ENCODE assay signal across 24 cellular contexts in the genomic region with DNA sequence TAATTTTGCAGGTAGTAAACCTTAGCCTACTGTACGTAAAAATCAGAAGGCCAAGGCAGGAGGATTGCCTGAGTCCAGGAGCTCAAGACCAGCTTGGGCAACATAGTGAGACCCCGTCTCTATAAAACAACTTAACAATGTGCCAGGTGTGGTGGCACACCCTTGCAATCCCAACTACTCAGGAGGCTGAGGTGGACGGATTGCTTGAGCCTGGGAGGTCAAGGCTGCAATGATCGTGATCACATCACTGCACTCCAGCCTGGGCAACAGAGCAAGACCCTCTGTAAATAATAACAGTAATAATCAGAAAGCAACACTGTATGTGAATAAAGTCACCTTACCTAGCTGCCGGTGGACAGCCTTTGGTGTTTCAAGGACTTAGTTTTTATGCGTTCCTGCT. TPM values are rescaled to one million over a fixed set of nuclear protein-coding genes. Genes with fewer than 3 reads are reported as not detected.
DNase-seq lines count a peak whose midpoint lies in the region; ATAC-seq and TF ChIP-seq lines count a peak whose summit lies in the region.
"Had no signal": no experiment of that assay in that cellular context is flagged by ENCODE, and none has a peak within 500 bp of the region (broad histone marks: within the 10 kb centered on the region; RNA-seq: fewer than 3 reads in every experiment).

No MANE protein-coding gene starts in this region.

- H3K27ac ChIP-seq in right atrium auricular region (no peak overlapping the region), GM23248 (peak overlapping the region; percentile 86)
- H3K27ac ChIP-seq: A549; BLaER1 treated with 17β-estradiol and CSF1 and Interleukin-3, amounts not matched to agents 10 nM and 100 nM had no signal

- CTCF ChIA-PET in WTC11 (lab: Charles Lee): interaction anchor here (2.3 kb wide), 1 partner anchor 22 kb away, joined by 8 read pairs; no protein-coding TSS in a partner anchor

- H3K4me3 ChIP-seq in right atrium auricular region (no peak overlapping the region), GM23248 (no peak overlapping the region)
- H3K4me3 ChIP-seq: A549; BLaER1 treated with 17β-estradiol and CSF1 and Interleukin-3, amounts not matched to agents 10 nM and 100 nM; GM12878 had no signal

- H3K9ac ChIP-seq in GM23248: no peak overlapping the region
- H3K9ac ChIP-seq: BLaER1 treated with 17β-estradiol and CSF1 and Interleukin-3, amounts not matched to agents 10 nM and 100 nM had no signal

- H4K20me1 ChIP-seq in GM23248 (ENCODE audit: insufficient read depth): no peaks in the 10 kb centered on the region

- no peak overlapping the region for H3K27ac Mint-ChIP-seq in WTC11
- H3K27ac Mint-ChIP-seq in nephron: peak overlapping the region in 2 of 3 experiments; percentile 38 to 67
- H3K27ac Mint-ChIP-seq: CD14-positive monocyte; CD4-positive, alpha-beta T cell; CD8-positive, alpha-beta memory T cell had no signal

- no peak overlapping the region for H3K4me2 ChIP-seq in GM23248 (ENCODE audit: unreplicated experiment)
- H3K4me2 ChIP-seq: A549; BLaER1 treated with 17β-estradiol and CSF1 and Interleukin-3, amounts not matched to agents 10 nM and 100 nM had no signal

- H3K36me3 ChIP-seq in right atrium auricular region: no peaks in the 10 kb centered on the region
- peaks cover 57% of the 10 kb centered on the region for H3K36me3 ChIP-seq in GM23248 (ENCODE audit: low read depth)

- TF ChIP-seq CTCF in right atrium auricular region (IDR thresholded peaks at IDR 0.05) (no peak), WTC11 (IDR thresholded peaks at IDR 0.05) (no peak), nephron (IDR thresholded peaks at IDR 0.05; ENCODE audit: unreplicated experiment in 3 of 3) (no peak)

- H3K9me3 ChIP-seq in right atrium auricular region (no peaks in the 10 kb centered on the region), GM23248 (ENCODE audit: low read depth) (no peaks in the 10 kb centered on the region)
- H3K9me3 ChIP-seq: A549, BE2C had no signal

- no peaks in the 10 kb centered on the region for H3K9me2 ChIP-seq in GM23248 (ENCODE audit: insufficient read depth)

- peaks cover 3% of the 10 kb centered on the region for H3K9me3 Mint-ChIP-seq in WTC11
- no peaks in the 10 kb centered on the region for H3K9me3 Mint-ChIP-seq in nephron
- H3K9me3 Mint-ChIP-seq: CD8-positive, alpha-beta memory T cell had no signal

- H3K4me1 Mint-ChIP-seq in WTC11 (no peaks in the 10 kb centered on the region), nephron (peaks cover 13% of the 10 kb centered on the region)
- H3K4me1 Mint-ChIP-seq: CD14-positive monocyte; CD8-positive, alpha-beta memory T cell had no signal

- peaks cover 14% of the 10 kb centered on the region for H3K79me2 ChIP-seq in GM23248 (ENCODE audit: insufficient read depth)

- H3K4me3 Mint-ChIP-seq in WTC11: no peak overlapping the region
- H3K4me3 Mint-ChIP-seq in nephron: no peak overlapping the region
- H3K4me3 Mint-ChIP-seq: CD14-positive monocyte; CD4-positive, alpha-beta T cell; CD8-positive, alpha-beta memory T cell had no signal

- H3K4me1 ChIP-seq in right atrium auricular region (no peaks in the 10 kb centered on the region), GM23248 (ENCODE audit: insufficient read depth) (peaks cover 18% of the 10 kb centered on the region)
- H3K4me1 ChIP-seq: A549; BE2C; BLaER1 treated with 17β-estradiol and CSF1 and Interleukin-3, amounts not matched to agents 10 nM and 100 nM had no signal

- H3K36me3 Mint-ChIP-seq in WTC11 (peaks cover 35% of the 10 kb centered on the region), nephron (ENCODE audit: low read depth) (peaks cover 26% of the 10 kb centered on the region)

- intact Hi-C loops in left ventricle myocardium superior (cut with micrococcal nuclease): no loop called here

- no peaks in the 10 kb centered on the region for H3K27me3 Mint-ChIP-seq in WTC11 (ENCODE audit: low read depth)
- H3K27me3 Mint-ChIP-seq in nephron (ENCODE audit: low read depth): no peaks in the 10 kb centered on the region
- H3K27me3 Mint-ChIP-seq: CD4-positive, alpha-beta T cell; CD8-positive, alpha-beta memory T cell had no signal

- no peaks in the 10 kb centered on the region for H3K27me3 ChIP-seq in right atrium auricular region
- no peaks in the 10 kb centered on the region for H3K27me3 ChIP-seq in GM23248 (replicated peaks; ENCODE audit: insufficient read depth)
- H3K27me3 ChIP-seq: BE2C; BLaER1 treated with 17β-estradiol and CSF1 and Interleukin-3, amounts not matched to agents 10 nM and 100 nM had no signal

- H2AFZ ChIP-seq in GM23248: no peak overlapping the region

- in situ Hi-C loops in GM23248 (cut with MboI): no loop called here

- H3F3A ChIP-seq in GM23248 (ENCODE audit: insufficient read depth): peaks cover 56% of the 10 kb centered on the region

- POLR2A ChIA-PET in WTC11 (lab: Charles Lee): no interaction called here

- ATAC-seq in left ventricle myocardium superior (no peak), WTC11 (no peak), left lobe of liver (no peak)
- ATAC-seq: A549, GM12878 had no signal

- DNase-seq in right atrium auricular region (ENCODE audit: low spot score) (peak; percentile 36), left ventricle myocardium superior (no peak), GM23248 (no peak), WTC11 (ENCODE audit: low spot score) (no peak), activated gamma-delta T cell (lab: John Stamatoyannopoulos, UW) (no peak), NCI-H1436 treated with DMSO at 0.1 percent for 48 hours (lab: John Stamatoyannopoulos, UW) (no peak), left lobe of liver (ENCODE audit: low spot score) (no peak)
- DNase-seq: 8988T; ACHN; AML-193; BE2C; CD4-positive, alpha-beta T cell; CD8-positive, alpha-beta memory T cell; DMS 273 treated with DMSO at 0.1 percent for 48 hours; DMS79; EL; GDM1; H7; HCEC 1CT had no signal

- 97 to 98% methylated on average over 6 of the region's 6 CpGs for WGBS in GM23248 (ENCODE audit: low coverage in 1 of 2, low lambda C conversion rate in 2 of 2, missing lambda C conversion rate in 2 of 2), 2 experiments

TF ChIP-seq in WTC11, 78 proteins besides CTCF, POLR2A, EP300 and RAD21:
- no peak for TF ChIP-seq NR1H2 (CRISPR knock-in tag; IDR thresholded peaks at IDR 0.05)
- peak; percentile 92 for TF ChIP-seq ZNF121 (CRISPR knock-in tag; IDR thresholded peaks at IDR 0.05)
- no peak for TF ChIP-seq ZSCAN18 (CRISPR knock-in tag; IDR thresholded peaks at IDR 0.05)
- TF ChIP-seq FOXK1 (CRISPR knock-in tag; IDR thresholded peaks at IDR 0.05): no peak
- TF ChIP-seq, protein P1, sequence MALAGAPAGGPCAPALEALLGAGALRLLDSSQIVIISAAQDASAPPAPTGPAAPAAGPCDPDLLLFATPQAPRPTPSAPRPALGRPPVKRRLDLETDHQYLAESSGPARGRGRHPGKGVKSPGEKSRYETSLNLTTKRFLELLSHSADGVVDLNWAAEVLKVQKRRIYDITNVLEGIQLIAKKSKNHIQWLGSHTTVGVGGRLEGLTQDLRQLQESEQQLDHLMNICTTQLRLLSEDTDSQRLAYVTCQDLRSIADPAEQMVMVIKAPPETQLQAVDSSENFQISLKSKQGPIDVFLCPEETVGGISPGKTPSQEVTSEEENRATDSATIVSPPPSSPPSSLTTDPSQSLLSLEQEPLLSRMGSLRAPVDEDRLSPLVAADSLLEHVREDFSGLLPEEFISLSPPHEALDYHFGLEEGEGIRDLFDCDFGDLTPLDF (CRISPR knock-in tag; IDR thresholded peaks at IDR 0.05): no peak

RNA-seq across cellular contexts. Expression of gene MTHFD1L, which starts 48.9 kb away (rescaled TPM):
- total RNA-seq in right atrium auricular region: 10 to 100 TPM in 1 of 2 donors, 1 to 10 TPM in 1; 4.1 to 12.2 TPM
- 2.4 TPM for total RNA-seq in left ventricle myocardium superior
- total RNA-seq in GM23248 (2014; rRNA removed; shearing (Covaris generic)): 57.6 and 68.7 TPM in 2 replicates
- polyA plus RNA-seq in GM23248 (2016; fragmentation: Nextera tagmentation; extraction: Ambion mirVana): 96.8 and 99.6 TPM in 2 replicates
- 83.2 to 104 TPM (median 88.0 TPM) in 3 replicates for total RNA-seq in WTC11 (2021)
- 1.6 TPM for total RNA-seq in left lobe of liver
